1 cellular context compared by ENCODE assay signal in the genomic region with DNA sequence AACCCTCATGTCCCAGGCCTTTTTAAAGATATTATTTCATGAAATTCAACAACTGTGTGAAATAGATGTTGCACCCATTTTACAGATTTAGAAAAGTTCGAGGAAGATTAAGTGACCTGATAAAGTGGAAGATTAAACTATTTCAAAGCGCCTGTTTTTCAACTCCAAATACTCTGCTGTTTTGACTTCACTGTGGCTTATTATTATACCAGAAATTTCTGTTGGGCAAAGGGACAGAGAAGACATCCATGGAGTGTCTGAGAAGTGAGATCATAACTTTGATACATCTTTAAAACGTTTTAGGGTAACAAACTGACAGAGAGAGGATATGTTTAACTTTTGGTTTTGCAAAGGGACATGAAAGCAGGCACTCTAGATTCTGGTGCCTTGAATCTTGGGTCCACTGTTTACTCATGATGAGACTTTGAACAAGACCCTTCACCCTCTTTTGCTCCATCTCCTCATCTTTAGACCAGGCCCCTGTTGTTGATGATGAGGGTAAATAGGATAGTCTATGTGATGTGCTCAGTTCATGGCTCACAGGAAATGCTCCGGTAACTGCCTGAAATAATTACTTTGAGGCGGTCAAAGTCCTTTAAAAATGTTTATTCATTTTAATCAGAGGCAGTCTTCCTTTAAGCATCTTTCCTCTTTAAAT.
TF ChIP-seq lines count a peak whose summit lies in the region.

No MANE protein-coding gene starts in this region.

TF ChIP-seq in HepG2, 621 proteins besides CTCF, POLR2A, EP300 and RAD21 (continued from another document and continues in another):
- TF ChIP-seq JUND (CRISPR knock-in tag; IDR thresholded peaks at IDR 0.05) = no peak
- no peak for TF ChIP-seq GTF3A (CRISPR knock-in tag; conservative IDR thresholded peaks at IDR 0.05)
- no peak for TF ChIP-seq GZF1 (CRISPR knock-in tag; IDR thresholded peaks at IDR 0.05)
- TF ChIP-seq ZNF430 (CRISPR knock-in tag; IDR thresholded peaks at IDR 0.05) = no peak
- TF ChIP-seq ZNF205 (CRISPR knock-in tag; IDR thresholded peaks at IDR 0.05) = no peak
- no peak for TF ChIP-seq SMYD3 (CRISPR knock-in tag; IDR thresholded peaks at IDR 0.05)
- peak; percentile 62; the same call in 1 of the 2 replicates for TF ChIP-seq SOX5 (CRISPR knock-in tag; IDR thresholded peaks at IDR 0.05; ENCODE audit: borderline replicate concordance)
- no peak for TF ChIP-seq ARNTL (CRISPR knock-in tag; IDR thresholded peaks at IDR 0.05)
- no peak for TF ChIP-seq HOXD1 (CRISPR knock-in tag; IDR thresholded peaks at IDR 0.05)
- TF ChIP-seq, protein P1, sequence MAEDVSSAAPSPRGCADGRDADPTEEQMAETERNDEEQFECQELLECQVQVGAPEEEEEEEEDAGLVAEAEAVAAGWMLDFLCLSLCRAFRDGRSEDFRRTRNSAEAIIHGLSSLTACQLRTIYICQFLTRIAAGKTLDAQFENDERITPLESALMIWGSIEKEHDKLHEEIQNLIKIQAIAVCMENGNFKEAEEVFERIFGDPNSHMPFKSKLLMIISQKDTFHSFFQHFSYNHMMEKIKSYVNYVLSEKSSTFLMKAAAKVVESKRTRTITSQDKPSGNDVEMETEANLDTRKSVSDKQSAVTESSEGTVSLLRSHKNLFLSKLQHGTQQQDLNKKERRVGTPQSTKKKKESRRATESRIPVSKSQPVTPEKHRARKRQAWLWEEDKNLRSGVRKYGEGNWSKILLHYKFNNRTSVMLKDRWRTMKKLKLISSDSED (CRISPR knock-in tag; IDR thresholded peaks at IDR 0.05) = no peak
- TF ChIP-seq, protein P2, sequence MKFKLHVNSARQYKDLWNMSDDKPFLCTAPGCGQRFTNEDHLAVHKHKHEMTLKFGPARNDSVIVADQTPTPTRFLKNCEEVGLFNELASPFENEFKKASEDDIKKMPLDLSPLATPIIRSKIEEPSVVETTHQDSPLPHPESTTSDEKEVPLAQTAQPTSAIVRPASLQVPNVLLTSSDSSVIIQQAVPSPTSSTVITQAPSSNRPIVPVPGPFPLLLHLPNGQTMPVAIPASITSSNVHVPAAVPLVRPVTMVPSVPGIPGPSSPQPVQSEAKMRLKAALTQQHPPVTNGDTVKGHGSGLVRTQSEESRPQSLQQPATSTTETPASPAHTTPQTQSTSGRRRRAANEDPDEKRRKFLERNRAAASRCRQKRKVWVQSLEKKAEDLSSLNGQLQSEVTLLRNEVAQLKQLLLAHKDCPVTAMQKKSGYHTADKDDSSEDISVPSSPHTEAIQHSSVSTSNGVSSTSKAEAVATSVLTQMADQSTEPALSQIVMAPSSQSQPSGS (CRISPR knock-in tag; IDR thresholded peaks at IDR 0.05) = peak; percentile 17; the same call in 1 of the 2 replicates
- TF ChIP-seq, protein P3, sequence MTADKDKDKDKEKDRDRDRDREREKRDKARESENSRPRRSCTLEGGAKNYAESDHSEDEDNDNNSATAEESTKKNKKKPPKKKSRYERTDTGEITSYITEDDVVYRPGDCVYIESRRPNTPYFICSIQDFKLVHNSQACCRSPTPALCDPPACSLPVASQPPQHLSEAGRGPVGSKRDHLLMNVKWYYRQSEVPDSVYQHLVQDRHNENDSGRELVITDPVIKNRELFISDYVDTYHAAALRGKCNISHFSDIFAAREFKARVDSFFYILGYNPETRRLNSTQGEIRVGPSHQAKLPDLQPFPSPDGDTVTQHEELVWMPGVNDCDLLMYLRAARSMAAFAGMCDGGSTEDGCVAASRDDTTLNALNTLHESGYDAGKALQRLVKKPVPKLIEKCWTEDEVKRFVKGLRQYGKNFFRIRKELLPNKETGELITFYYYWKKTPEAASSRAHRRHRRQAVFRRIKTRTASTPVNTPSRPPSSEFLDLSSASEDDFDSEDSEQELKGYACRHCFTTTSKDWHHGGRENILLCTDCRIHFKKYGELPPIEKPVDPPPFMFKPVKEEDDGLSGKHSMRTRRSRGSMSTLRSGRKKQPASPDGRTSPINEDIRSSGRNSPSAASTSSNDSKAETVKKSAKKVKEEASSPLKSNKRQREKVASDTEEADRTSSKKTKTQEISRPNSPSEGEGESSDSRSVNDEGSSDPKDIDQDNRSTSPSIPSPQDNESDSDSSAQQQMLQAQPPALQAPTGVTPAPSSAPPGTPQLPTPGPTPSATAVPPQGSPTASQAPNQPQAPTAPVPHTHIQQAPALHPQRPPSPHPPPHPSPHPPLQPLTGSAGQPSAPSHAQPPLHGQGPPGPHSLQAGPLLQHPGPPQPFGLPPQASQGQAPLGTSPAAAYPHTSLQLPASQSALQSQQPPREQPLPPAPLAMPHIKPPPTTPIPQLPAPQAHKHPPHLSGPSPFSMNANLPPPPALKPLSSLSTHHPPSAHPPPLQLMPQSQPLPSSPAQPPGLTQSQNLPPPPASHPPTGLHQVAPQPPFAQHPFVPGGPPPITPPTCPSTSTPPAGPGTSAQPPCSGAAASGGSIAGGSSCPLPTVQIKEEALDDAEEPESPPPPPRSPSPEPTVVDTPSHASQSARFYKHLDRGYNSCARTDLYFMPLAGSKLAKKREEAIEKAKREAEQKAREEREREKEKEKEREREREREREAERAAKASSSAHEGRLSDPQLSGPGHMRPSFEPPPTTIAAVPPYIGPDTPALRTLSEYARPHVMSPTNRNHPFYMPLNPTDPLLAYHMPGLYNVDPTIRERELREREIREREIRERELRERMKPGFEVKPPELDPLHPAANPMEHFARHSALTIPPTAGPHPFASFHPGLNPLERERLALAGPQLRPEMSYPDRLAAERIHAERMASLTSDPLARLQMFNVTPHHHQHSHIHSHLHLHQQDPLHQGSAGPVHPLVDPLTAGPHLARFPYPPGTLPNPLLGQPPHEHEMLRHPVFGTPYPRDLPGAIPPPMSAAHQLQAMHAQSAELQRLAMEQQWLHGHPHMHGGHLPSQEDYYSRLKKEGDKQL (CRISPR knock-in tag; IDR thresholded peaks at IDR 0.05; ENCODE audit: low read depth) = no peak
- no peak for TF ChIP-seq ZKSCAN1 (IDR thresholded peaks at IDR 0.05; ENCODE audit: low read length)
- no peak for TF ChIP-seq MEIS2 (CRISPR knock-in tag; IDR thresholded peaks at IDR 0.05)
- TF ChIP-seq KLF6 (CRISPR knock-in tag; IDR thresholded peaks at IDR 0.05) = no peak
- TF ChIP-seq ZNF33B (CRISPR knock-in tag; IDR thresholded peaks at IDR 0.05) = no peak
- no peak for TF ChIP-seq FOXP1 (IDR thresholded peaks at IDR 0.05)
- peak; percentile 92 for TF ChIP-seq FOXP1 (CRISPR knock-in tag; IDR thresholded peaks at IDR 0.05)
- no peak for TF ChIP-seq KDM3A (CRISPR knock-in tag; IDR thresholded peaks at IDR 0.05; ENCODE audit: low read depth)
- no peak for TF ChIP-seq ZNF333 (CRISPR knock-in tag; IDR thresholded peaks at IDR 0.05; ENCODE audit: borderline replicate concordance)
- no peak for TF ChIP-seq ZFP37 (CRISPR knock-in tag; IDR thresholded peaks at IDR 0.05; ENCODE audit: borderline replicate concordance)
- TF ChIP-seq NCOA1 (CRISPR knock-in tag; IDR thresholded peaks at IDR 0.05) = no peak
- TF ChIP-seq SKI (IDR thresholded peaks at IDR 0.05; ENCODE audit: partially characterized antibody) = no peak
- TF ChIP-seq MEF2D (CRISPR knock-in tag; IDR thresholded peaks at IDR 0.05) = no peak
- no peak for TF ChIP-seq YY1 (IDR thresholded peaks at IDR 0.05; ENCODE audit: insufficient read depth, insufficient replicate concordance, low read depth, low read length)
- TF ChIP-seq, protein P4, sequence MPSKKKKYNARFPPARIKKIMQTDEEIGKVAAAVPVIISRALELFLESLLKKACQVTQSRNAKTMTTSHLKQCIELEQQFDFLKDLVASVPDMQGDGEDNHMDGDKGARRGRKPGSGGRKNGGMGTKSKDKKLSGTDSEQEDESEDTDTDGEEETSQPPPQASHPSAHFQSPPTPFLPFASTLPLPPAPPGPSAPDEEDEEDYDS (CRISPR knock-in tag; IDR thresholded peaks at IDR 0.05) = 0 out of 2 replicates have a peak, but pooled peaks have one; percentile 32
- TF ChIP-seq ZNF33A (CRISPR knock-in tag; IDR thresholded peaks at IDR 0.05; ENCODE audit: borderline replicate concordance) = no peak
- TF ChIP-seq ZNF598 (CRISPR knock-in tag; IDR thresholded peaks at IDR 0.05; ENCODE audit: borderline replicate concordance) = no peak
- TF ChIP-seq, protein P5, sequence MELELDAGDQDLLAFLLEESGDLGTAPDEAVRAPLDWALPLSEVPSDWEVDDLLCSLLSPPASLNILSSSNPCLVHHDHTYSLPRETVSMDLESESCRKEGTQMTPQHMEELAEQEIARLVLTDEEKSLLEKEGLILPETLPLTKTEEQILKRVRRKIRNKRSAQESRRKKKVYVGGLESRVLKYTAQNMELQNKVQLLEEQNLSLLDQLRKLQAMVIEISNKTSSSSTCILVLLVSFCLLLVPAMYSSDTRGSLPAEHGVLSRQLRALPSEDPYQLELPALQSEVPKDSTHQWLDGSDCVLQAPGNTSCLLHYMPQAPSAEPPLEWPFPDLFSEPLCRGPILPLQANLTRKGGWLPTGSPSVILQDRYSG (CRISPR knock-in tag; IDR thresholded peaks at IDR 0.05) = no peak
- no peak for TF ChIP-seq ZNF83 (CRISPR knock-in tag; IDR thresholded peaks at IDR 0.05; ENCODE audit: borderline replicate concordance)
- TF ChIP-seq, protein P6, sequence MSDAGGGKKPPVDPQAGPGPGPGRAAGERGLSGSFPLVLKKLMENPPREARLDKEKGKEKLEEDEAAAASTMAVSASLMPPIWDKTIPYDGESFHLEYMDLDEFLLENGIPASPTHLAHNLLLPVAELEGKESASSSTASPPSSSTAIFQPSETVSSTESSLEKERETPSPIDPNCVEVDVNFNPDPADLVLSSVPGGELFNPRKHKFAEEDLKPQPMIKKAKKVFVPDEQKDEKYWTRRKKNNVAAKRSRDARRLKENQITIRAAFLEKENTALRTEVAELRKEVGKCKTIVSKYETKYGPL (CRISPR knock-in tag; IDR thresholded peaks at IDR 0.05) = no peak
- no peak for TF ChIP-seq MTF2 (CRISPR knock-in tag; IDR thresholded peaks at IDR 0.05; ENCODE audit: borderline replicate concordance)
- no peak for TF ChIP-seq ZNF12 (CRISPR knock-in tag; IDR thresholded peaks at IDR 0.05)
- TF ChIP-seq, protein P7, sequence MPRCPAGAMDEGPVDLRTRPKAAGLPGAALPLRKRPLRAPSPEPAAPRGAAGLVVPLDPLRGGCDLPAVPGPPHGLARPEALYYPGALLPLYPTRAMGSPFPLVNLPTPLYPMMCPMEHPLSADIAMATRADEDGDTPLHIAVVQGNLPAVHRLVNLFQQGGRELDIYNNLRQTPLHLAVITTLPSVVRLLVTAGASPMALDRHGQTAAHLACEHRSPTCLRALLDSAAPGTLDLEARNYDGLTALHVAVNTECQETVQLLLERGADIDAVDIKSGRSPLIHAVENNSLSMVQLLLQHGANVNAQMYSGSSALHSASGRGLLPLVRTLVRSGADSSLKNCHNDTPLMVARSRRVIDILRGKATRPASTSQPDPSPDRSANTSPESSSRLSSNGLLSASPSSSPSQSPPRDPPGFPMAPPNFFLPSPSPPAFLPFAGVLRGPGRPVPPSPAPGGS (CRISPR knock-in tag; IDR thresholded peaks at IDR 0.05) = no peak
- TF ChIP-seq CBX2 (IDR thresholded peaks at IDR 0.05; ENCODE audit: low read depth, low read length) = no peak
- no peak for TF ChIP-seq CBX2 (CRISPR knock-in tag; IDR thresholded peaks at IDR 0.05; ENCODE audit: low read depth)
- TF ChIP-seq, protein P8, sequence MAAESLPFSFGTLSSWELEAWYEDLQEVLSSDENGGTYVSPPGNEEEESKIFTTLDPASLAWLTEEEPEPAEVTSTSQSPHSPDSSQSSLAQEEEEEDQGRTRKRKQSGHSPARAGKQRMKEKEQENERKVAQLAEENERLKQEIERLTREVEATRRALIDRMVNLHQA (CRISPR knock-in tag; IDR thresholded peaks at IDR 0.05) = no peak
- TF ChIP-seq, protein P9, sequence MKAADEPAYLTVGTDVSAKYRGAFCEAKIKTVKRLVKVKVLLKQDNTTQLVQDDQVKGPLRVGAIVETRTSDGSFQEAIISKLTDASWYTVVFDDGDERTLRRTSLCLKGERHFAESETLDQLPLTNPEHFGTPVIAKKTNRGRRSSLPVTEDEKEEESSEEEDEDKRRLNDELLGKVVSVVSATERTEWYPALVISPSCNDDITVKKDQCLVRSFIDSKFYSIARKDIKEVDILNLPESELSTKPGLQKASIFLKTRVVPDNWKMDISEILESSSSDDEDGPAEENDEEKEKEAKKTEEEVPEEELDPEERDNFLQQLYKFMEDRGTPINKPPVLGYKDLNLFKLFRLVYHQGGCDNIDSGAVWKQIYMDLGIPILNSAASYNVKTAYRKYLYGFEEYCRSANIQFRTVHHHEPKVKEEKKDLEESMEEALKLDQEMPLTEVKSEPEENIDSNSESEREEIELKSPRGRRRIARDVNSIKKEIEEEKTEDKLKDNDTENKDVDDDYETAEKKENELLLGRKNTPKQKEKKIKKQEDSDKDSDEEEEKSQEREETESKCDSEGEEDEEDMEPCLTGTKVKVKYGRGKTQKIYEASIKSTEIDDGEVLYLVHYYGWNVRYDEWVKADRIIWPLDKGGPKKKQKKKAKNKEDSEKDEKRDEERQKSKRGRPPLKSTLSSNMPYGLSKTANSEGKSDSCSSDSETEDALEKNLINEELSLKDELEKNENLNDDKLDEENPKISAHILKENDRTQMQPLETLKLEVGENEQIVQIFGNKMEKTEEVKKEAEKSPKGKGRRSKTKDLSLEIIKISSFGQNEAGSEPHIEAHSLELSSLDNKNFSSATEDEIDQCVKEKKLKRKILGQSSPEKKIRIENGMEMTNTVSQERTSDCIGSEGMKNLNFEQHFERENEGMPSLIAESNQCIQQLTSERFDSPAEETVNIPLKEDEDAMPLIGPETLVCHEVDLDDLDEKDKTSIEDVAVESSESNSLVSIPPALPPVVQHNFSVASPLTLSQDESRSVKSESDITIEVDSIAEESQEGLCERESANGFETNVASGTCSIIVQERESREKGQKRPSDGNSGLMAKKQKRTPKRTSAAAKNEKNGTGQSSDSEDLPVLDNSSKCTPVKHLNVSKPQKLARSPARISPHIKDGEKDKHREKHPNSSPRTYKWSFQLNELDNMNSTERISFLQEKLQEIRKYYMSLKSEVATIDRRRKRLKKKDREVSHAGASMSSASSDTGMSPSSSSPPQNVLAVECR (CRISPR knock-in tag; IDR thresholded peaks at IDR 0.05; ENCODE audit: borderline replicate concordance) = no peak; the same call in 1 of the 2 replicates
- TF ChIP-seq, protein P10, sequence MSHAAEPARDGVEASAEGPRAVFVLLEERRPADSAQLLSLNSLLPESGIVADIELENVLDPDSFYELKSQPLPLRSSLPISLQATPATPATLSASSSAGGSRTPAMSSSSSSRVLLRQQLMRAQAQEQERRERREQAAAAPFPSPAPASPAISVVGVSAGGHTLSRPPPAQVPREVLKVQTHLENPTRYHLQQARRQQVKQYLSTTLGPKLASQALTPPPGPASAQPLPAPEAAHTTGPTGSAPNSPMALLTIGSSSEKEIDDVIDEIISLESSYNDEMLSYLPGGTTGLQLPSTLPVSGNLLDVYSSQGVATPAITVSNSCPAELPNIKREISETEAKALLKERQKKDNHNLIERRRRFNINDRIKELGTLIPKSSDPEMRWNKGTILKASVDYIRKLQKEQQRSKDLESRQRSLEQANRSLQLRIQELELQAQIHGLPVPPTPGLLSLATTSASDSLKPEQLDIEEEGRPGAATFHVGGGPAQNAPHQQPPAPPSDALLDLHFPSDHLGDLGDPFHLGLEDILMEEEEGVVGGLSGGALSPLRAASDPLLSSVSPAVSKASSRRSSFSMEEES (CRISPR knock-in tag; IDR thresholded peaks at IDR 0.05) = 0 out of 2 replicates have a peak, but pooled peaks have one; percentile 12
- no peak for TF ChIP-seq ZNF329 (CRISPR knock-in tag; IDR thresholded peaks at IDR 0.05; ENCODE audit: low read depth)
- no peak for TF ChIP-seq HMGA1 (CRISPR knock-in tag; conservative IDR thresholded peaks at IDR 0.05)
- no peak for TF ChIP-seq SSRP1 (CRISPR knock-in tag; IDR thresholded peaks at IDR 0.05)
- no peak for TF ChIP-seq SMAD9 (CRISPR knock-in tag; IDR thresholded peaks at IDR 0.05)
